Comparison of ENCODE assay signal across 22 cellular contexts in the genomic region with DNA sequence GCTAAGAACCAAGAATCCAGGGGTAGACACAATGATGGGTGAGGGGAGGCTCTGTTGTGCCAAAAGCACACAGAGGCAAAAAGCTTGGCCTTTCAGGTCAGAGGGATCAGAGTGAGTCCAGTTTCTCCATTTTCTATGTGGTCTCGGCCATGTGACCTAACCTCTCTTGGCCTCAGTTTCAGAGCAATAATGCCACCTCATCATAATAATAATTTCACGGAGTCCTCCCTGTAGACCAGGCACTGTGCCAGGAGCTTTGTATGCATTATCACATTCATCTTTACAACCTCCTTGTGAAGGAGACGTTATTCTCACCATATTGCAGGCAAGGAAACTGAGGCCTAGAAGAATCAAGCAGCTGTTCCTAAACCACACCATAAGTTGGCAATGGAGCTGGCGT.
A peak's percentile ranks its signal among the peaks of the same experiment; 100 is the strongest.
DNase-seq lines count a peak whose midpoint lies in the region; ATAC-seq and TF ChIP-seq lines count a peak whose summit lies in the region.
"Had no signal": no experiment of that assay in that cellular context is flagged by ENCODE, and none has a peak within 500 bp of the region (broad histone marks: within the 10 kb centered on the region; RNA-seq: fewer than 3 reads in every experiment).

No MANE protein-coding gene starts in this region.

- H3K27me3 Mint-ChIP-seq in mesothelial cell of epicardium (ENCODE audit: low read depth) (no peaks in the 10 kb centered on the region), neural progenitor cell (ENCODE audit: insufficient read depth, low read depth) (peaks cover 8% of the 10 kb centered on the region)

- no CpG with 5 or more reads among the region's 4 CpGs for WGBS in IMR-90 (ENCODE audit: extremely low coverage in 2 of 2, insufficient read length in 1 of 2), 2 experiments

- H3K27me3 ChIP-seq in IMR-90 (ENCODE audit: control insufficient read depth, insufficient read depth, low read length) (peaks cover 4% of the 10 kb centered on the region; the same call in 1 of the 2 replicates), neural progenitor cell (peaks cover 19% of the 10 kb centered on the region), brain microvascular endothelial cell (replicated peaks) (no peaks in the 10 kb centered on the region)
- H3K27me3 ChIP-seq: BLaER1 had no signal

- ATAC-seq in IMR-90 (ENCODE audit: low read depth) (no peak), GM19463 (IDR thresholded peaks at IDR 0.05; ENCODE audit: unreplicated experiment) (no peak)
- ATAC-seq: CD8-positive, alpha-beta T cell; GM12878; GM23338; HCT116 had no signal

- no peak overlapping the region for H2BK20ac ChIP-seq in IMR-90 (ENCODE audit: low read depth, low read length)

- H3K27ac ChIP-seq in IMR-90 (ENCODE audit: insufficient read depth, low read length) (no peak overlapping the region), neural progenitor cell (no peak overlapping the region), brain microvascular endothelial cell (no peak overlapping the region)
- H3K27ac ChIP-seq: BLaER1, C4-2B had no signal

- H3K27ac Mint-ChIP-seq in mesothelial cell of epicardium (peak overlapping the region; percentile 67), neural progenitor cell (no peak overlapping the region)
- H3K27ac Mint-ChIP-seq: B cell; CD4-positive, CD25-positive, alpha-beta regulatory T cell; CD8-positive, alpha-beta T cell; GM23338 had no signal

- H2AK5ac ChIP-seq in IMR-90 (ENCODE audit: low read depth, low read length): no peak overlapping the region

- BruUV-seq in IMR-90 (replicated peaks; lab: Mats Ljungman, UMichigan): no TSS peak

- no peak overlapping the region for H3K9ac ChIP-seq in IMR-90 (ENCODE audit: low read depth, low read length)
- no peak overlapping the region for H3K9ac ChIP-seq in neural progenitor cell
- H3K9ac ChIP-seq: BLaER1 had no signal

- no peak overlapping the region for H4K8ac ChIP-seq in IMR-90 (ENCODE audit: low read depth in 2 of 2, low read length in 2 of 2)

- no peaks in the 10 kb centered on the region for H3K79me1 ChIP-seq in IMR-90 (ENCODE audit: low read depth in 1 of 2, low read length in 2 of 2)

- H3K36me3 ChIP-seq in IMR-90 (ENCODE audit: control insufficient read depth, insufficient read depth, low read length) (no peaks in the 10 kb centered on the region), neural progenitor cell (no peaks in the 10 kb centered on the region), brain microvascular endothelial cell (replicated peaks) (no peaks in the 10 kb centered on the region)
- H3K36me3 ChIP-seq: BLaER1 had no signal

- H3K4me2 ChIP-seq in IMR-90 (ENCODE audit: low read depth, low read length): no peak overlapping the region
- H3K4me2 ChIP-seq in neural progenitor cell: peak overlapping the region; percentile 42
- H3K4me2 ChIP-seq: BLaER1, GM23338 had no signal

- intact Hi-C loops in IMR-90 (cut with micrococcal nuclease): no loop called here

- no peak overlapping the region for H3K4ac ChIP-seq in IMR-90 (ENCODE audit: low read depth, low read length)

- no peak overlapping the region for H2BK15ac ChIP-seq in IMR-90 (ENCODE audit: low read depth, low read length)

- H3K4me3 Mint-ChIP-seq in mesothelial cell of epicardium (no peak overlapping the region), neural progenitor cell (no peak overlapping the region)
- H3K4me3 Mint-ChIP-seq: B cell; CD4-positive, CD25-positive, alpha-beta regulatory T cell; CD8-positive, alpha-beta T cell; GM23338; H9 had no signal

- H2BK5ac ChIP-seq in IMR-90 (ENCODE audit: low read depth, low read length, poor library complexity, severe bottlenecking): no peak overlapping the region

- H3K36me3 Mint-ChIP-seq in mesothelial cell of epicardium: no peaks in the 10 kb centered on the region
- no peaks in the 10 kb centered on the region for H3K36me3 Mint-ChIP-seq in neural progenitor cell
- H3K36me3 Mint-ChIP-seq: CD4-positive, CD25-positive, alpha-beta regulatory T cell; CD8-positive, alpha-beta T cell had no signal

- no peaks in the 10 kb centered on the region for H3K79me2 ChIP-seq in neural progenitor cell (ENCODE audit: low read depth)

- H3K9me1 ChIP-seq in IMR-90 (ENCODE audit: insufficient read depth, low read length): no peaks in the 10 kb centered on the region

- H4K20me1 ChIP-seq in IMR-90 (ENCODE audit: insufficient read depth, low read length): no peaks in the 10 kb centered on the region
- no peaks in the 10 kb centered on the region for H4K20me1 ChIP-seq in neural progenitor cell (ENCODE audit: low read depth)
- H4K20me1 ChIP-seq: BLaER1 had no signal

- H3K14ac ChIP-seq in IMR-90 (replicated peaks; ENCODE audit: low read depth, low read length): no peak overlapping the region

- H3F3A ChIP-seq in neural progenitor cell (ENCODE audit: low read depth): peaks cover 15% of the 10 kb centered on the region

- CTCF ChIA-PET in IMR-90 (lab: Yijun Ruan, JAX): no interaction called here

- no peak overlapping the region for H4K91ac ChIP-seq in IMR-90 (ENCODE audit: insufficient read depth, low read depth, low read length)

- no peak for DNase-seq in IMR-90
- peak; percentile 17 for DNase-seq in RPMI8226
- no peak for DNase-seq in mesothelial cell of epicardium (ENCODE audit: low spot score in 2 of 2, unreplicated experiment in 2 of 2)
- no peak for DNase-seq in neural progenitor cell (ENCODE audit: low spot score)
- no peak for DNase-seq in brain microvascular endothelial cell
- DNase-seq in stimulated activated CD8-positive, alpha-beta memory T cell treated with anti-CD3 and anti-CD28 coated beads, Interleukin-4, amount 100 ng/mL, for 48 hours: no peak
- DNase-seq in NCI-H510A treated with DMSO at 0.1 percent for 48 hours (lab: John Stamatoyannopoulos, UW): no peak
- DNase-seq: Caco-2; CD4-positive, CD25-positive, alpha-beta regulatory T cell; CD8-positive, alpha-beta T cell; DMS 273 treated with DMSO at 0.1 percent for 48 hours; DMS79; EL; GDM1; H9 had no signal

- H3K4me3 ChIP-seq in IMR-90 (ENCODE audit: insufficient read depth, low read depth, low read length): no peak overlapping the region
- H3K4me3 ChIP-seq in neural progenitor cell: no peak overlapping the region
- H3K4me3 ChIP-seq in brain microvascular endothelial cell (ENCODE audit: low read depth, low read length): no peak overlapping the region
- H3K4me3 ChIP-seq: BLaER1, GM12878, GM23338 had no signal

- TF ChIP-seq RAD21 in IMR-90 (IDR thresholded peaks at IDR 0.05; ENCODE audit: low read length): no peak

- H3K18ac ChIP-seq in IMR-90 (ENCODE audit: low read depth, low read length): no peak overlapping the region

- in situ Hi-C loops in IMR-90 (cut with MboI; ENCODE audit: low sequenced_read_pairs) (no loop called here), brain microvascular endothelial cell (cut with HindIII; ENCODE audit: low pct_ligation_motif_present, low sequenced_read_pairs) (no loop called here)

- H4K5ac ChIP-seq in IMR-90 (ENCODE audit: low read depth, low read length): no peak overlapping the region

- no peak overlapping the region for H2BK120ac ChIP-seq in IMR-90 (ENCODE audit: low read depth, low read length)

- TF ChIP-seq POLR2A in IMR-90 (IDR thresholded peaks at IDR 0.05; ENCODE audit: low read depth, low read length): no peak

- no peak overlapping the region for H3K56ac ChIP-seq in IMR-90 (ENCODE audit: extremely low read depth, insufficient read depth, low read length)

- TF ChIP-seq CTCF in IMR-90 (conservative IDR thresholded peaks at IDR 0.05; ENCODE audit: low read depth, low read length) (no peak), mesothelial cell of epicardium (IDR thresholded peaks at IDR 0.05; ENCODE audit: unreplicated experiment) (no peak), neural progenitor cell (IDR thresholded peaks at IDR 0.05) (no peak), brain microvascular endothelial cell (IDR thresholded peaks at IDR 0.05; ENCODE audit: low read depth, low read length, missing control alignments) (no peak)

- no peaks in the 10 kb centered on the region for H3K4me1 ChIP-seq in IMR-90 (ENCODE audit: control insufficient read depth, insufficient read depth, low read length)
- peaks cover 13% of the 10 kb centered on the region for H3K4me1 ChIP-seq in neural progenitor cell
- H3K4me1 ChIP-seq: Caco-2 had no signal

- H3K23ac ChIP-seq in IMR-90 (ENCODE audit: low read depth, low read length): no peak overlapping the region

- dilution Hi-C loops in IMR-90 (cut with HindIII; ENCODE audit: low sequenced_read_pairs, unreplicated experiment): no loop called here

- no peak overlapping the region for H2AFZ ChIP-seq in IMR-90 (replicated peaks; ENCODE audit: low read length, poor library complexity)
- no peak overlapping the region for H2AFZ ChIP-seq in neural progenitor cell (replicated peaks)
- H2AFZ ChIP-seq: GM23338 had no signal

- peaks cover 75% of the 10 kb centered on the region for H3K4me1 Mint-ChIP-seq in mesothelial cell of epicardium
- H3K4me1 Mint-ChIP-seq in neural progenitor cell: peaks cover 30% of the 10 kb centered on the region
- H3K4me1 Mint-ChIP-seq: B cell; CD4-positive, CD25-positive, alpha-beta regulatory T cell had no signal

- no peaks in the 10 kb centered on the region for H3K9me3 ChIP-seq in IMR-90 (ENCODE audit: control insufficient read depth, insufficient read depth, low read length)
- no peaks in the 10 kb centered on the region for H3K9me3 ChIP-seq in neural progenitor cell (ENCODE audit: low read depth)
- H3K9me3 ChIP-seq: BLaER1, Caco-2 had no signal

- H3K9me3 Mint-ChIP-seq in mesothelial cell of epicardium: no peaks in the 10 kb centered on the region
- no peaks in the 10 kb centered on the region for H3K9me3 Mint-ChIP-seq in neural progenitor cell
- H3K9me3 Mint-ChIP-seq: CD4-positive, CD25-positive, alpha-beta regulatory T cell; CD8-positive, alpha-beta T cell; GM23338; H9 had no signal

- POLR2A ChIA-PET in IMR-90 (lab: Charles Lee; ENCODE audit: unreplicated experiment): no interaction called here

- no peak overlapping the region for H2AK9ac ChIP-seq in IMR-90 (replicated peaks; ENCODE audit: low read depth, low read length, poor library complexity)

TF ChIP-seq in IMR-90, 13 proteins besides CTCF, POLR2A, EP300 and RAD21:
- TF ChIP-seq MAZ (IDR thresholded peaks at IDR 0.05; ENCODE audit: borderline replicate concordance, low read depth, low read length) (no peak), MAFK (IDR thresholded peaks at IDR 0.05; ENCODE audit: low read depth, low read length) (peak; percentile 56)
